In the genomic region with DNA sequence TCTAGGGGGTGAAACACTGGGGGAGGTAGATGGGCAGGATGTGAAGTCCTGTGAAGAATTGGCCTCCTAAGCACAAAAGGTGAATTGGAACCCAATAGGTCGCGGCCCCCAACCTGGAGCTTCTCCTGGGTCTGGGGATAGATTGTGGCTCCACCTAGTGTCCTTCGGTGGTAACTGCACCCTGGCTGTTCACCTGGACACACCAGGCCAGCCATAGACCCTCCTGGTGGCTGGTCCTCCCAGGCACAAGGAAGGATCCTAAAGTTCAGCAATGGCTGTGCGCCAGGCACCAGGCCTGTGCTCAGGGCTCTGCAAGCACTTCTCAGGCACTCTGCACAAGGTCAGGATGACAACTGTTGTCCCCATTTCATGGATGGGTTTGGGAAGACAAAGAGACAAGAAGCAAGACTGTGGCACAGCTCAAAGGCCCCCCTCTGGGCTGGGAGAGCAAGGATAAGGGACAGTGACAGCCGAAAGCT, we compare ENCODE assay signal across 8 cellular contexts. TPM values are rescaled to one million over a fixed set of nuclear protein-coding genes. Genes with fewer than 3 reads are reported as not detected.
DNase-seq lines count a peak whose midpoint lies in the region; ATAC-seq and TF ChIP-seq lines count a peak whose summit lies in the region.

No MANE protein-coding gene starts in this region.

- no peaks in the 10 kb centered on the region for H3K9me3 Mint-ChIP-seq in activated T-cell treated with anti-CD3 and anti-CD28 coated beads, Interleukin-2, amount 50 U/mL, for 4 hours

- peaks cover 8% of the 10 kb centered on the region for H3K4me1 Mint-ChIP-seq in activated T-cell treated with anti-CD3 and anti-CD28 coated beads, Interleukin-2, amount 50 U/mL, for 4 hours (ENCODE audit: low read depth)

- H3K27ac ChIP-seq in PC-3 (ENCODE audit: low read length): no peak overlapping the region
- H3K27ac ChIP-seq in fibroblast of lung (ENCODE audit: insufficient read depth, low read length): no peak overlapping the region
- peak overlapping the region in 1 of 4 donors; percentile 72 for H3K27ac ChIP-seq in tibial nerve

- H3K4me3 ChIP-seq in PC-3 (ENCODE audit: low read length) (no peak overlapping the region), fibroblast of lung (replicated peaks in 1 of 4; ENCODE audit: control extremely low read depth in 1 of 4, insufficient read depth in 1 of 4, low read depth in 3 of 4, low read length in 4 of 4) (no peak overlapping the region), tibial nerve (no peak overlapping the region)

- no TSS peak for BruUV-seq in PC-3 (replicated peaks; lab: Mats Ljungman, UMichigan)

- TF ChIP-seq EP300 in tibial nerve (IDR thresholded peaks at IDR 0.05): no peak

- intact Hi-C loops in PC-3 (cut with micrococcal nuclease): loop anchor here (1.0 to 2.0 kb wide), 3 partner anchors 15 to 75 kb away; no protein-coding TSS in a partner anchor

- TF ChIP-seq CTCF in PC-3 (conservative IDR thresholded peaks at IDR 0.05; ENCODE audit: low read depth, low read length): peak; percentile 94
- TF ChIP-seq CTCF in fibroblast of lung (conservative IDR thresholded peaks at IDR 0.05 in 1 of 2, IDR thresholded peaks at IDR 0.05 in 1 of 2; ENCODE audit: low read depth in 1 of 2, low read length in 2 of 2): peak; percentile 87 to 93
- peak; percentile 82 to 98 (median 95) for TF ChIP-seq CTCF in tibial nerve (IDR thresholded peaks at IDR 0.05)

- H3K79me2 ChIP-seq in PC-3 (ENCODE audit: low read length) (no peaks in the 10 kb centered on the region), fibroblast of lung (ENCODE audit: control insufficient read depth, insufficient read depth, low read length) (no peaks in the 10 kb centered on the region)

- H3K4me1 ChIP-seq in PC-3 (ENCODE audit: insufficient read depth, low read length) (no peaks in the 10 kb centered on the region; the same call in 1 of the 2 replicates), fibroblast of lung (ENCODE audit: control insufficient read depth, extremely low read depth, insufficient read depth, low read length) (no peaks in the 10 kb centered on the region), tibial nerve (peaks cover 0 to 24% (median 3%) of the 10 kb centered on the region in 4 donors)

- H3K27me3 ChIP-seq in PC-3 (ENCODE audit: low read length): no peaks in the 10 kb centered on the region
- H3K27me3 ChIP-seq in fibroblast of lung (ENCODE audit: control insufficient read depth, insufficient read depth, low read length): peaks cover 6% of the 10 kb centered on the region
- H3K27me3 ChIP-seq in tibial nerve: peaks cover 0 to 41% of the 10 kb centered on the region in 2 donors

- H3K4me3 Mint-ChIP-seq in activated T-cell treated with anti-CD3 and anti-CD28 coated beads, Interleukin-2, amount 50 U/mL, for 4 hours: no peak overlapping the region

- H4K20me1 ChIP-seq in PC-3 (ENCODE audit: low read length) (no peaks in the 10 kb centered on the region), fibroblast of lung (ENCODE audit: control insufficient read depth, extremely low read depth, insufficient read depth, low read length) (no peaks in the 10 kb centered on the region)

- H3K4me2 ChIP-seq in PC-3 (ENCODE audit: low read length) (no peak overlapping the region), fibroblast of lung (ENCODE audit: extremely low read depth, insufficient read depth, low read length) (no peak overlapping the region)

- H3K36me3 Mint-ChIP-seq in activated T-cell treated with anti-CD3 and anti-CD28 coated beads, Interleukin-2, amount 50 U/mL, for 4 hours (ENCODE audit: insufficient read depth): no peaks in the 10 kb centered on the region

- no peaks in the 10 kb centered on the region for H3K9me2 ChIP-seq in PC-3 (replicated peaks; ENCODE audit: low read length)

- H2AFZ ChIP-seq in PC-3 (ENCODE audit: low read length): no peak overlapping the region
- no peak overlapping the region for H2AFZ ChIP-seq in fibroblast of lung (ENCODE audit: low read length)

- no peaks in the 10 kb centered on the region for H3K9me3 ChIP-seq in PC-3 (ENCODE audit: low read length)
- H3K9me3 ChIP-seq in fibroblast of lung (ENCODE audit: control insufficient read depth, insufficient read depth, low read depth, low read length): no peaks in the 10 kb centered on the region
- H3K9me3 ChIP-seq in tibial nerve: no peaks in the 10 kb centered on the region

- CTCF ChIA-PET in PC-3 (lab: Charles Lee): interaction anchor here (0.6 to 2.9 kb wide), 14 partner anchors 15 to 233 kb away, joined by 3 to 29 read pairs (median 6); a partner anchor contains a TSS

- H3K36me3 ChIP-seq in PC-3 (ENCODE audit: low read depth, low read length) (no peaks in the 10 kb centered on the region), fibroblast of lung (ENCODE audit: control insufficient read depth, insufficient read depth, low read length) (no peaks in the 10 kb centered on the region), tibial nerve (no peaks in the 10 kb centered on the region)

- H3F3A ChIP-seq in PC-3 (ENCODE audit: low read length, unreplicated experiment): no peaks in the 10 kb centered on the region

- peak; percentile 55 for DNase-seq in DMS153 treated with DMSO at 0.1 percent for 48 hours (lab: John Stamatoyannopoulos, UW; ENCODE audit: unreplicated experiment)
- DNase-seq in HPDE6-E6E7 (ENCODE audit: extremely low spot score): peak; percentile 79
- peak; percentile 92 for DNase-seq in PC-3
- peak; percentile 69 for DNase-seq in activated T-cell treated with anti-CD3 and anti-CD28 coated beads, Interleukin-2, amount 50 U/mL, for 4 hours
- peak; percentile 26 to 34 for DNase-seq in fibroblast of lung (ENCODE audit: low read depth in 2 of 2)
- peak in 43 of 56 donors; percentile 5 to 69 (median 27) for DNase-seq in nucleus accumbens (lab: John Stamatoyannopoulos, UW)
- DNase-seq in tibial nerve (ENCODE audit: low spot score in 2 of 2): peak; percentile 42 to 70
- DNase-seq in foreskin melanocyte: no peak

- 20 to 30% methylated on average over 5 of the region's 5 CpGs for WGBS in tibial nerve, 2 donors

- no peak overlapping the region for H3K9ac ChIP-seq in PC-3 (ENCODE audit: low read length)
- H3K9ac ChIP-seq in fibroblast of lung (ENCODE audit: insufficient read depth, low read length): no peak overlapping the region

- TF ChIP-seq POLR2A in tibial nerve (IDR thresholded peaks at IDR 0.05): no peak

- peak; percentile 65 for ATAC-seq in PC-3
- ATAC-seq in activated T-cell treated with anti-CD3 and anti-CD28 coated beads, Interleukin-2, amount 50 U/mL, for 4 hours: peak; percentile 53 to 60

- H3K27me3 Mint-ChIP-seq in activated T-cell treated with anti-CD3 and anti-CD28 coated beads, Interleukin-2, amount 50 U/mL, for 4 hours (ENCODE audit: low read depth): peaks cover 30% of the 10 kb centered on the region

- POLR2A ChIA-PET in PC-3 (lab: Charles Lee; ENCODE audit: unreplicated experiment): interaction anchor here (0.6 kb wide), 1 partner anchor 12 kb away, joined by 4 read pairs; no protein-coding TSS in a partner anchor

RNA-seq across cellular contexts. Expression of a gene that starts 13.5 kb away (rescaled TPM):
- total RNA-seq in PC-3 (2014; rRNA removed) (11.1 and 14.1 TPM in 2 replicates), fibroblast of lung (not detected in 2 replicates), tibial nerve (1 to 10 TPM in 3 of 4 donors, under 1 TPM in 1; 0.60 to 6.1 (median 1.7) TPM)
- total RNA-seq in activated T-cell treated with anti-CD3 and anti-CD28 coated beads, Interleukin-2, amount 50 U/mL, for 4 hours: under 1 TPM; 0.42 to 0.76 (median 0.60) TPM
- polyA plus RNA-seq in fibroblast of lung: not detected in 2 replicates
- polyA plus RNA-seq in fibroblast of lung (2012): not detected in 2 replicates
- polyA minus RNA-seq in fibroblast of lung (ENCODE audit: low replicate concordance): not detected in 2 replicates

RNA-seq across cellular contexts. Expression of a gene that starts 18.4 kb away (rescaled TPM):
- total RNA-seq in PC-3 (2014; rRNA removed) (41.0 and 42.9 TPM in 2 replicates), fibroblast of lung (0.26 and 0.50 TPM in 2 replicates), tibial nerve (not detected)
- not detected for total RNA-seq in activated T-cell treated with anti-CD3 and anti-CD28 coated beads, Interleukin-2, amount 50 U/mL, for 4 hours
- polyA plus RNA-seq in fibroblast of lung: 0.02 TPM in 1 of 2 replicates, not detected in the other
- polyA plus RNA-seq in fibroblast of lung (2012): 0.08 TPM in 1 of 2 replicates, not detected in the other
- polyA minus RNA-seq in fibroblast of lung (ENCODE audit: low replicate concordance): not detected in 2 replicates

RNA-seq across cellular contexts. Expression of a gene that starts 27.9 kb away (rescaled TPM):
- total RNA-seq in PC-3 (2014; rRNA removed) (42.5 and 60.1 TPM in 2 replicates), fibroblast of lung (0.51 and 1.5 TPM in 2 replicates), tibial nerve (10 to 100 TPM; 32.3 to 79.8 (median 53.4) TPM)
- total RNA-seq in activated T-cell treated with anti-CD3 and anti-CD28 coated beads, Interleukin-2, amount 50 U/mL, for 4 hours: 100 to 1,000 TPM; 137 to 149 (median 145) TPM
- polyA plus RNA-seq in fibroblast of lung: 0.24 and 0.37 TPM in 2 replicates
- polyA plus RNA-seq in fibroblast of lung (2012): 0.19 and 1.0 TPM in 2 replicates
- 0.26 TPM in 1 of 2 replicates, not detected in the other for polyA minus RNA-seq in fibroblast of lung (ENCODE audit: low replicate concordance)

RNA-seq across cellular contexts. Expression of a gene that starts 44.5 kb away (rescaled TPM):
- total RNA-seq in PC-3 (2014; rRNA removed): 164 and 165 TPM in 2 replicates
- 100 to 1,000 TPM in 2 of 3 donors, 10 to 100 TPM in 1; 92.8 to 112 (median 101) TPM for total RNA-seq in activated T-cell treated with anti-CD3 and anti-CD28 coated beads, Interleukin-2, amount 50 U/mL, for 4 hours
- total RNA-seq in fibroblast of lung: 22.3 and 58.0 TPM in 2 replicates
- 50.7 and 141 TPM in 2 replicates for polyA plus RNA-seq in fibroblast of lung
- 52.2 and 154 TPM in 2 replicates for polyA plus RNA-seq in fibroblast of lung (2012)
- 41.2 and 134 TPM in 2 replicates for polyA minus RNA-seq in fibroblast of lung (ENCODE audit: low replicate concordance)
- total RNA-seq in tibial nerve: 10 to 100 TPM; 18.6 to 29.4 (median 23.2) TPM

RNA-seq across cellular contexts. Expression of a gene that starts 53.4 kb away (rescaled TPM):
- total RNA-seq in PC-3 (2014; rRNA removed) (42.8 and 66.1 TPM in 2 replicates), fibroblast of lung (1.3 and 3.3 TPM in 2 replicates), tibial nerve (10 to 100 TPM; 25.6 to 40.8 (median 30.8) TPM)
- total RNA-seq in activated T-cell treated with anti-CD3 and anti-CD28 coated beads, Interleukin-2, amount 50 U/mL, for 4 hours: 1 to 10 TPM; 1.2 to 2.1 (median 1.4) TPM
- 0.42 and 0.79 TPM in 2 replicates for polyA plus RNA-seq in fibroblast of lung
- polyA plus RNA-seq in fibroblast of lung (2012): 0.98 and 2.2 TPM in 2 replicates
- 0.56 and 1.6 TPM in 2 replicates for polyA minus RNA-seq in fibroblast of lung (ENCODE audit: low replicate concordance)

Comparison
In these comparisons a context has a peak if more than half of its experiments do, and no peak if none do; other contexts are left out.
1. RNA of a gene that starts 18.4 kb away (total RNA-seq): 41.0 to 42.9 TPM in PC-3; 0.26 to 0.50 TPM in fibroblast of lung, not detected in activated T-cell treated with anti-CD3 and anti-CD28 coated beads, Interleukin-2, amount 50 U/mL, for 4 hours and not detected in tibial nerve; every median in the first group is over 10 times any median in the second.
2. RNA of a gene that starts 27.9 kb away (total RNA-seq): 137 to 149 TPM in activated T-cell treated with anti-CD3 and anti-CD28 coated beads, Interleukin-2, amount 50 U/mL, for 4 hours, 32.3 to 79.8 TPM in tibial nerve and 42.5 to 60.1 TPM in PC-3; 0.51 to 1.5 TPM in fibroblast of lung; every median in the first group is over 10 times any median in the second.
3. Peak in every context shown above with its lines, with median percentiles within 50 percentile points of each other: CTCF ChIP-seq.